22 cellular contexts compared by ENCODE assay signal in the genomic region with DNA sequence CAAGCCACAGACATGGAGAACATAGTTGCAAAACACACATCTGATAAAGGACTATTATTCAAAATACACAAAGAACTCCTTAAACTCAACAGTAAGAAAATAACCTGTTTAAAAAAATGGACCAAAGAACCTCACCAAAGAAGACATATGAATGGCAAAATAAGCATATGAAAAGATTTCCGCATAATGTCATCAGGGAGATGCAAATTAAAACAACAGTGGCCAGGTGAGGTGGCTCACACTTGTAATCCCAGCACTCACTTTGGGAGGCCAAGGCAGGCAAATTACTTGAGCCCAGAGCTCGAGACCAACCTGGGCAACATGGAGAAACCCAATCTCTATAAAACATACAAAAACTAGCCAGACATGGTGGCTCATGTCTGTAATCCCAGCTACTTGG. TPM values are rescaled to one million over a fixed set of nuclear protein-coding genes. Genes with fewer than 3 reads are reported as not detected.
DNase-seq lines count a peak whose midpoint lies in the region; ATAC-seq, FAIRE-seq and TF ChIP-seq lines count a peak whose summit lies in the region.
"Had no signal": no experiment of that assay in that cellular context is flagged by ENCODE, and none has a peak within 500 bp of the region (broad histone marks: within the 10 kb centered on the region; RNA-seq: fewer than 3 reads in every experiment).

No MANE protein-coding gene starts in this region.

- no peaks in the 10 kb centered on the region for H3K27me3 ChIP-seq in HUES48 (ENCODE audit: control insufficient read depth, insufficient read depth, low read length)
- no peaks in the 10 kb centered on the region for H3K27me3 ChIP-seq in endodermal cell (ENCODE audit: control insufficient read depth, insufficient read depth, low read length, poor library complexity, severe bottlenecking)
- H3K27me3 ChIP-seq: BLaER1 had no signal

- H3K27me3 Mint-ChIP-seq in WTC11 (ENCODE audit: low read depth): no peaks in the 10 kb centered on the region
- H3K27me3 Mint-ChIP-seq in endodermal cell (ENCODE audit: insufficient read depth): no peaks in the 10 kb centered on the region
- H3K27me3 Mint-ChIP-seq: CD4-positive, alpha-beta memory T cell had no signal

- peaks cover 15% of the 10 kb centered on the region for H3K4me1 ChIP-seq in HUES48 (ENCODE audit: control insufficient read depth, insufficient read depth, low read length)
- no peaks in the 10 kb centered on the region for H3K4me1 ChIP-seq in endodermal cell (ENCODE audit: control insufficient read depth, insufficient read depth, low read length)
- H3K4me1 ChIP-seq: A549, BLaER1 had no signal

- H3K27ac Mint-ChIP-seq in WTC11: peak overlapping the region; percentile 85
- peak overlapping the region; percentile 4 for H3K27ac Mint-ChIP-seq in endodermal cell
- H3K27ac Mint-ChIP-seq: CD14-positive monocyte, HFFc6 had no signal

- FAIRE-seq in GM19239 (lab: Jason Lieb, UNC): peak; percentile 4
- FAIRE-seq in H54 (lab: Jason Lieb, UNC): no peak
- FAIRE-seq: A549, GM12878, HTR-8/SVneo had no signal

- H3K9me3 ChIP-seq in HUES48 (ENCODE audit: control insufficient read depth, insufficient read depth, low read length) (no peaks in the 10 kb centered on the region), endodermal cell (ENCODE audit: control insufficient read depth, low read length) (no peaks in the 10 kb centered on the region)
- H3K9me3 ChIP-seq: A549, BLaER1 had no signal

- peaks cover 27% of the 10 kb centered on the region for H3K36me3 Mint-ChIP-seq in WTC11
- peaks cover 60% of the 10 kb centered on the region for H3K36me3 Mint-ChIP-seq in endodermal cell (ENCODE audit: low read depth)

- H3K9me3 Mint-ChIP-seq in WTC11 (peaks cover 8% of the 10 kb centered on the region), endodermal cell (peaks cover 2% of the 10 kb centered on the region)
- H3K9me3 Mint-ChIP-seq: CD14-positive monocyte; CD4-positive, alpha-beta memory T cell; HFFc6 had no signal

- H3K36me3 ChIP-seq in HUES48 (ENCODE audit: control insufficient read depth, insufficient read depth, low read length) (0 out of 2 replicates have a peak, but pooled peaks cover 5% of the 10 kb centered on the region), endodermal cell (ENCODE audit: control insufficient read depth, insufficient read depth, low read length) (peaks cover 86% of the 10 kb centered on the region)

- 93 to 100% methylated on average over 1 to 2 of the region's 2 CpGs for WGBS in endodermal cell (ENCODE audit: insufficient coverage in 1 of 2, insufficient read length in 1 of 2), 2 experiments

- TF ChIP-seq CTCF in WTC11 (IDR thresholded peaks at IDR 0.05) (no peak), endodermal cell (conservative IDR thresholded peaks at IDR 0.05) (no peak)

- DNase-seq in GM19239 (ENCODE audit: insufficient read length, low spot score) (no peak), WTC11 (ENCODE audit: low spot score) (no peak), endodermal cell (no peak), cerebellum (ENCODE audit: low spot score) (no peak), SHP77 treated with DMSO at 0.1 percent for 48 hours (lab: John Stamatoyannopoulos, UW) (no peak), H54 (ENCODE audit: insufficient read length, low spot score) (no peak)
- no peak for DNase-seq in activated CD4-positive, alpha-beta T cell treated with anti-CD3 and anti-CD28 coated beads for 4 hours
- DNase-seq: CD4-positive, alpha-beta memory T cell; DMS153; DND-41; EL; GOT3; HFFc6 had no signal

- peak overlapping the region; percentile 32 for H3K4me3 Mint-ChIP-seq in WTC11
- H3K4me3 Mint-ChIP-seq in endodermal cell: no peak overlapping the region
- H3K4me3 Mint-ChIP-seq: CD14-positive monocyte; CD4-positive, alpha-beta memory T cell; HFFc6 had no signal

- H3K4me3 ChIP-seq in HUES48 (ENCODE audit: low read depth, low read length): no peak overlapping the region
- no peak overlapping the region for H3K4me3 ChIP-seq in endodermal cell (ENCODE audit: low read length)
- H3K4me3 ChIP-seq: A549, BLaER1, GM12878 had no signal

- CTCF ChIA-PET in WTC11 (lab: Charles Lee): no interaction called here

- H3K9ac ChIP-seq in HUES48 (ENCODE audit: low read depth, low read length) (peak overlapping the region; percentile 11; the same call in 1 of the 2 replicates), endodermal cell (ENCODE audit: extremely low read depth, low read length, poor library complexity, severe bottlenecking) (no peak overlapping the region)
- H3K9ac ChIP-seq: BLaER1, KMS-11 had no signal

- H3K4me1 Mint-ChIP-seq in WTC11 (peaks cover 36% of the 10 kb centered on the region), endodermal cell (peaks cover 4% of the 10 kb centered on the region)
- H3K4me1 Mint-ChIP-seq: CD14-positive monocyte had no signal

- POLR2A ChIA-PET in WTC11 (lab: Charles Lee): interaction anchor here (0.6 kb wide), 1 partner anchor 266 kb away, joined by 6 read pairs; no protein-coding TSS in a partner anchor

- H3K27ac ChIP-seq in HUES48 (ENCODE audit: low read depth, low read length): peak overlapping the region; percentile 75
- no peak overlapping the region for H3K27ac ChIP-seq in endodermal cell (ENCODE audit: low read depth, low read length)
- H3K27ac ChIP-seq: 22Rv1, A549, BLaER1, KMS-11 had no signal

- TF ChIP-seq POLR2A in H54 (IDR thresholded peaks at IDR 0.05; ENCODE audit: low read depth, low read length): no peak

- ATAC-seq in WTC11: peak; percentile 63
- ATAC-seq: A549, GM12878, HCT116 had no signal

TF ChIP-seq in WTC11, 78 proteins besides CTCF, POLR2A, EP300 and RAD21:
- TF ChIP-seq, protein P1, sequence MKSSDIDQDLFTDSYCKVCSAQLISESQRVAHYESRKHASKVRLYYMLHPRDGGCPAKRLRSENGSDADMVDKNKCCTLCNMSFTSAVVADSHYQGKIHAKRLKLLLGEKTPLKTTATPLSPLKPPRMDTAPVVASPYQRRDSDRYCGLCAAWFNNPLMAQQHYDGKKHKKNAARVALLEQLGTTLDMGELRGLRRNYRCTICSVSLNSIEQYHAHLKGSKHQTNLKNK (CRISPR knock-in tag; IDR thresholded peaks at IDR 0.05): no peak
- TF ChIP-seq ATF3 (CRISPR knock-in tag; conservative IDR thresholded peaks at IDR 0.05) (no peak), FOXP4 (CRISPR knock-in tag; IDR thresholded peaks at IDR 0.05) (peak; percentile 67; the same call in 1 of the 2 replicates), TEAD4 (CRISPR knock-in tag; IDR thresholded peaks at IDR 0.05) (no peak)
- TF ChIP-seq, protein P2, sequence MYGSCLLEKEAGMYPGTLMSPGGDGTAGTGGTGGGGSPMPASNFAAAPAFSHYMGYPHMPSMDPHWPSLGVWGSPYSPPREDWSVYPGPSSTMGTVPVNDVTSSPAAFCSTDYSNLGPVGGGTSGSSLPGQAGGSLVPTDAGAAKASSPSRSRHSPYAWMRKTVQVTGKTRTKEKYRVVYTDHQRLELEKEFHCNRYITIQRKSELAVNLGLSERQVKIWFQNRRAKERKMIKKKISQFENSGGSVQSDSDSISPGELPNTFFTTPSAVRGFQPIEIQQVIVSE (CRISPR knock-in tag; IDR thresholded peaks at IDR 0.05; ENCODE audit: borderline replicate concordance): no peak

RNA-seq across cellular contexts. Expression of gene PRPF38A, which starts 50.4 kb away (rescaled TPM):
- total RNA-seq in WTC11 (2021) (59.6 to 62.4 TPM (median 59.7 TPM) in 3 replicates), endodermal cell (10 to 100 TPM; 72.7 to 74.3 TPM), cerebellum (24.8 TPM)
- 47.3 TPM for polyA plus RNA-seq in endodermal cell (2013, experiment 1 of 2)
- 42.2 TPM for polyA plus RNA-seq in endodermal cell (2013, experiment 2 of 2)

RNA-seq across cellular contexts. Expression of gene ORC1, which starts 50.6 kb away (rescaled TPM):
- total RNA-seq in WTC11 (2021) (33.6 to 45.2 TPM (median 34.0 TPM) in 3 replicates), endodermal cell (10 to 100 TPM; 23.0 to 25.5 TPM), cerebellum (3.1 TPM)
- 24.6 TPM for polyA plus RNA-seq in endodermal cell (2013, experiment 1 of 2)
- polyA plus RNA-seq in endodermal cell (2013, experiment 2 of 2): 22.5 TPM
